11 cellular contexts compared by ENCODE assay signal in genomic region chr1:183618202-183618601, GRCh38. TPM values are rescaled to one million over a fixed set of nuclear protein-coding genes. Genes with fewer than 3 reads are reported as not detected.
"Had no signal": no experiment of that assay in that cellular context is flagged by ENCODE, and none has a peak within 500 bp of the region (broad histone marks: within the 10 kb centered on the region; RNA-seq: fewer than 3 reads in every experiment).

No MANE protein-coding gene starts in this region.

RNA-seq across cellular contexts. Expression of gene APOBEC4, which starts 34.9 kb away (rescaled TPM):
- total RNA-seq: stomach, subcutaneous adipose tissue, suprapubic skin, temporal lobe, thoracic aorta, thyroid gland, tibial nerve, upper lobe of right lung, ureter, urinary bladder, vagina had no signal
- polyA plus RNA-seq: stomach, urinary bladder had no signal
